In genomic region chr6:62175195-62175594, GRCh38 we compare ENCODE assay signal across 35 cellular contexts.
"Had no signal": no experiment of that assay in that cellular context is flagged by ENCODE, and none has a peak within 500 bp of the region (broad histone marks: within the 10 kb centered on the region; RNA-seq: fewer than 3 reads in every experiment).

No MANE protein-coding gene starts in this region.

- H3K4me3 ChIP-seq: MG63 had no signal

- DNase-seq: Kasumi-1, MG63, MM.1S, MV-4-11, NCI-H1048, NCI-H1092, NCI-H1092 treated with DMSO at 0.1 percent for 48 hours, NCI-H1105, NCI-H1105 treated with DMSO at 0.1 percent for 48 hours, NCI-H1417, NCI-H1417 treated with DMSO at 0.1 percent for 48 hours, NCI-H1436, NCI-H1436 treated with DMSO at 0.1 percent for 48 hours, NCI-H146, NCI-H1694, NCI-H1694 treated with DMSO at 0.1 percent for 48 hours, NCI-H187, NCI-H187 treated with DMSO at 0.1 percent for 48 hours, NCI-H1930, NCI-H2029, NCI-H2029 treated with DMSO at 0.1 percent for 48 hours, NCI-H2081, NCI-H2081 treated with DMSO at 0.1 percent for 48 hours, NCI-H2107, NCI-H2171, NCI-H2171 treated with DMSO at 0.1 percent for 48 hours, NCI-H2227 treated with DMSO at 0.1 percent for 48 hours, NCI-H226, NCI-H345, NCI-H446, NCI-H446 treated with DMSO at 0.1 percent for 48 hours, NCI-H510A, NCI-H510A treated with DMSO at 0.1 percent for 48 hours, NCI-H524, NCI-H524 treated with DMSO at 0.1 percent for 48 hours had no signal

- H3K9me3 ChIP-seq: MG63 had no signal

- H3K27me3 ChIP-seq: MG63 had no signal

- H3K36me3 ChIP-seq: MG63 had no signal
